In genomic region chr1:62572476-62572875, GRCh38 we compare ENCODE assay signal across 33 cellular contexts. TPM values are rescaled to one million over a fixed set of nuclear protein-coding genes. Genes with fewer than 3 reads are reported as not detected.
"Had no signal": no experiment of that assay in that cellular context is flagged by ENCODE, and none has a peak within 500 bp of the region (broad histone marks: within the 10 kb centered on the region; RNA-seq: fewer than 3 reads in every experiment).

No MANE protein-coding gene starts in this region.

- H3K27ac ChIP-seq: stomach, suprapubic skin, testis, thoracic aorta, thyroid gland, tibial artery, tibial nerve, transverse colon, upper lobe of left lung, upper lobe of right lung, uterus, vagina had no signal

- H3K4me3 ChIP-seq: stomach, suprapubic skin, testis, thoracic aorta, thyroid gland, tibial artery, tibial nerve, transverse colon, upper lobe of left lung, upper lobe of right lung, uterus, vagina had no signal

- H3K27ac Mint-ChIP-seq: stimulated activated effector memory CD8-positive, alpha-beta T cell treated with anti-CD3 and anti-CD28 coated beads, Interleukin-12 subunit alpha, Interleukin-12 subunit beta, amount 100 ng/mL, for 72 hours; stimulated activated memory B cell treated with anti-CD40 and anti-IgM and Interleukin-4, amounts not matched to agents 10 μg/mL and 1 μg/mL and 100 μg/mL, for 72 hours; stimulated activated naive B cell treated with anti-CD40 and anti-IgM and Interleukin-4, amounts not matched to agents 10 μg/mL and 1 μg/mL and 100 μg/mL, for 72 hours; stimulated activated naive CD8-positive, alpha-beta T cell treated with anti-CD3 and anti-CD28 coated beads, Interleukin-15, amount 100 ng/mL, for 72 hours; stimulated activated naive CD8-positive, alpha-beta T cell treated with anti-CD3 and anti-CD28 coated beads, Interleukin-15, Interleukin-2, amounts not matched to agents 100 ng/mL and 50 ng/mL, for 24 hours; type B pancreatic cell had no signal

- H3K9me3 ChIP-seq: suprapubic skin, testis, thyroid gland, upper lobe of right lung, vagina had no signal

- H3K27me3 ChIP-seq: stomach, suprapubic skin, testis, thyroid gland, tibial artery, tibial nerve, transverse colon, upper lobe of left lung, upper lobe of right lung, uterus, vagina had no signal

- FAIRE-seq: urothelium cell line had no signal

- DNase-seq: stimulated activated CD4-positive, alpha-beta T cell treated with anti-CD3 and anti-CD28 coated beads, Interleukin-2, amount 100 ng/mL, for 48 hours; stimulated activated CD4-positive, alpha-beta T cell treated with anti-CD3 and anti-CD28 coated beads, Interleukin-4, amount 100 ng/mL, for 1 hour; stimulated activated CD4-positive, alpha-beta T cell treated with anti-CD3 and anti-CD28 coated beads, Interleukin-4, amount 100 ng/mL, for 24 hours; stimulated activated CD4-positive, alpha-beta T cell treated with anti-CD3 and anti-CD28 coated beads, Interleukin-4, amount 100 ng/mL, for 4 hours; stimulated activated CD8-positive, alpha-beta memory T cell treated with anti-CD3 and anti-CD28 coated beads, Interleukin-4, amount 100 ng/mL, for 48 hours; stimulated activated naive B cell treated with anti-CD40 and anti-IgM and Interleukin-4, amounts not matched to agents 10 μg/mL and 1 μg/mL and 100 μg/mL, for 72 hours; stimulated activated naive CD4-positive, alpha-beta T cell; stimulated activated naive CD4-positive, alpha-beta T cell treated with Interleukin-2 at 50 U/mL for 16 hours; stimulated activated naive CD8-positive, alpha-beta T cell treated with anti-CD3 and anti-CD28 coated beads, Interleukin-15, amount 100 ng/mL, for 72 hours; stimulated activated naive CD8-positive, alpha-beta T cell treated with anti-CD3 and anti-CD28 coated beads, Interleukin-15, Interleukin-2, amounts not matched to agents 100 U/mL and 50 U/mL, for 24 hours; stomach; substantia nigra; testis; thyroid gland; tibial artery; transverse colon; trophoblast cell; upper lobe of left lung; upper lobe of right lung; uterus had no signal

- H3K4me3 Mint-ChIP-seq: stimulated activated effector memory CD8-positive, alpha-beta T cell treated with anti-CD3 and anti-CD28 coated beads, Interleukin-12 subunit alpha, Interleukin-12 subunit beta, amount 100 ng/mL, for 72 hours; stimulated activated memory B cell treated with anti-CD40 and anti-IgM and Interleukin-4, amounts not matched to agents 10 μg/mL and 1 μg/mL and 100 μg/mL, for 72 hours; stimulated activated naive B cell treated with anti-CD40 and anti-IgM and Interleukin-4, amounts not matched to agents 10 μg/mL and 1 μg/mL and 100 μg/mL, for 72 hours; stimulated activated naive CD8-positive, alpha-beta T cell treated with anti-CD3 and anti-CD28 coated beads, Interleukin-15, amount 100 ng/mL, for 72 hours; stimulated activated naive CD8-positive, alpha-beta T cell treated with anti-CD3 and anti-CD28 coated beads, Interleukin-15, Interleukin-2, amounts not matched to agents 100 ng/mL and 50 ng/mL, for 24 hours; type B pancreatic cell had no signal

- H3K36me3 ChIP-seq: uterus had no signal

- H3K4me1 ChIP-seq: stomach, suprapubic skin, testis, thyroid gland, tibial artery, tibial nerve, transverse colon, upper lobe of left lung, upper lobe of right lung, uterus, vagina had no signal

- H3K4me1 Mint-ChIP-seq: stimulated activated effector memory CD8-positive, alpha-beta T cell treated with anti-CD3 and anti-CD28 coated beads, Interleukin-12 subunit alpha, Interleukin-12 subunit beta, amount 100 ng/mL, for 72 hours; stimulated activated memory B cell treated with anti-CD40 and anti-IgM and Interleukin-4, amounts not matched to agents 10 μg/mL and 1 μg/mL and 100 μg/mL, for 72 hours; stimulated activated naive B cell treated with anti-CD40 and anti-IgM and Interleukin-4, amounts not matched to agents 10 μg/mL and 1 μg/mL and 100 μg/mL, for 72 hours; stimulated activated naive CD8-positive, alpha-beta T cell treated with anti-CD3 and anti-CD28 coated beads, Interleukin-15, amount 100 ng/mL, for 72 hours had no signal

- H3K9me3 Mint-ChIP-seq: type B pancreatic cell had no signal

- ATAC-seq: stimulated activated effector memory CD8-positive, alpha-beta T cell treated with anti-CD3 and anti-CD28 coated beads, Interleukin-12 subunit alpha, Interleukin-12 subunit beta, amount 100 ng/mL, for 72 hours; stimulated activated memory B cell treated with anti-CD40 and anti-IgM and Interleukin-4, amounts not matched to agents 10 μg/mL and 1 μg/mL and 100 μg/mL, for 72 hours; stimulated activated naive B cell treated with anti-CD40 and anti-IgM and Interleukin-4, amounts not matched to agents 10 μg/mL and 1 μg/mL and 100 μg/mL, for 72 hours; stimulated activated naive CD8-positive, alpha-beta T cell treated with anti-CD3 and anti-CD28 coated beads, Interleukin-15, amount 100 ng/mL, for 72 hours; stimulated activated naive CD8-positive, alpha-beta T cell treated with anti-CD3 and anti-CD28 coated beads, Interleukin-15, Interleukin-2, amounts not matched to agents 100 U/mL and 50 U/mL, for 24 hours; upper lobe of right lung had no signal

- H3K27me3 Mint-ChIP-seq: stimulated activated memory B cell treated with anti-CD40 and anti-IgM and Interleukin-4, amounts not matched to agents 10 μg/mL and 1 μg/mL and 100 μg/mL, for 72 hours; stimulated activated naive B cell treated with anti-CD40 and anti-IgM and Interleukin-4, amounts not matched to agents 10 μg/mL and 1 μg/mL and 100 μg/mL, for 72 hours; stimulated activated naive CD8-positive, alpha-beta T cell treated with anti-CD3 and anti-CD28 coated beads, Interleukin-15, amount 100 ng/mL, for 72 hours; stimulated activated naive CD8-positive, alpha-beta T cell treated with anti-CD3 and anti-CD28 coated beads, Interleukin-15, Interleukin-2, amounts not matched to agents 100 ng/mL and 50 ng/mL, for 24 hours; type B pancreatic cell had no signal

RNA-seq across cellular contexts. Expression of gene ANGPTL3, which starts 24.8 kb away (rescaled TPM):
- total RNA-seq: subcutaneous adipose tissue, temporal lobe, testis, thoracic aorta, thyroid gland, tibial nerve, transverse colon, upper lobe of left lung, upper lobe of right lung, ureter, urinary bladder, uterus, vagina had no signal
